Comparison of ENCODE assay signal across 8 cellular contexts in genomic region chr9:109244179-109245132, GRCh38.
DNase-seq lines count a peak whose midpoint lies in the region; ATAC-seq and TF ChIP-seq lines count a peak whose summit lies in the region.

No MANE protein-coding gene starts in this region.

- CTCF ChIA-PET in AG04449 (lab: Yijun Ruan, JAX): interaction anchor here (0.7 to 3.4 kb wide), 21 partner anchors 9 to 226 kb away, joined by 3 to 35 read pairs (median 4); no protein-coding TSS in a partner anchor

- H3K4me3 ChIP-seq in AG04449 (ENCODE audit: low read depth, low read length): no peak overlapping the region

- POLR2A ChIA-PET in AG04449 (lab: Yijun Ruan, JAX): no interaction called here

- ATAC-seq in GM18858 (IDR thresholded peaks at IDR 0.05; ENCODE audit: unreplicated experiment) (peak; percentile 81), HG03103 (IDR thresholded peaks at IDR 0.05; ENCODE audit: low read depth, unreplicated experiment) (peak; percentile 77)

- peak; percentile 90 for TF ChIP-seq CTCF in AG04449 (IDR thresholded peaks at IDR 0.05; ENCODE audit: insufficient read depth, low read length, missing control alignments)

- DNase-seq in AG04449 (ENCODE audit: low read depth, low spot score) (no peak), NCI-H460 (ENCODE audit: extremely low read depth, low read depth) (peak; percentile 66), ecto neural progenitor cell (ENCODE audit: low spot score) (peak; percentile 82), medulla oblongata (ENCODE audit: extremely low spot score) (peak; percentile 73)
- DNase-seq in activated CD4-positive, alpha-beta T cell treated with anti-CD3 and anti-CD28 coated beads, Interleukin-2, amount 50 U/mL, for 1 hour: peak; percentile 61
- peak; percentile 39 to 43 for DNase-seq in stimulated activated CD8-positive, alpha-beta memory T cell treated with anti-CD3 and anti-CD28 coated beads, Interleukin-15, amount 100 ng/mL, for 48 hours (ENCODE audit: low read depth in 2 of 2)
